ENCODE assay signal across 30 cellular contexts in genomic region chr2:121333231-121333630, GRCh38. TPM values are rescaled to one million over a fixed set of nuclear protein-coding genes. Genes with fewer than 3 reads are reported as not detected.
"Had no signal": no experiment of that assay in that cellular context is flagged by ENCODE, and none has a peak within 500 bp of the region (broad histone marks: within the 10 kb centered on the region; RNA-seq: fewer than 3 reads in every experiment).

No MANE protein-coding gene starts in this region.

- H3K36me3 Mint-ChIP-seq: activated naive CD8-positive, alpha-beta T cell; immature natural killer cell had no signal

- H3K27ac Mint-ChIP-seq: activated CD4-positive, alpha-beta memory T cell treated with anti-CD3 and anti-CD28 coated beads, Interleukin-2, amount 10 ng/mL, durations not matched to agents 7 days and 5 days; activated CD4-positive, alpha-beta T cell treated with anti-CD3 and anti-CD28 coated beads, Interleukin-2, amount 10 ng/mL, durations not matched to agents 7 days and 5 days; activated naive CD8-positive, alpha-beta T cell; activated T-helper 2 cell treated with anti-CD3 and anti-CD28 coated beads, Interferon-gamma antibody, Interleukin-2, Interleukin-4, amounts not matched to agents 10 μg/mL and 5 μg/mL and 100 μg/mL, durations not matched to agents 14 hours and 24 hours and 36 hours; immature natural killer cell; T-helper 17 cell had no signal

- H3K9me3 ChIP-seq: body of pancreas, left lung, ovary, prostate gland, tibial nerve had no signal

- H3K27ac ChIP-seq: body of pancreas, left lung, ovary, prostate gland, tibial nerve had no signal

- ATAC-seq: body of pancreas; effector memory CD8-positive, alpha-beta T cell; left lung; sciatic nerve; T-helper 17 cell had no signal

- H3K4me1 ChIP-seq: prostate gland, tibial nerve had no signal

- H3K36me3 ChIP-seq: ovary, prostate gland had no signal

- H3K9me3 Mint-ChIP-seq: activated CD4-positive, alpha-beta memory T cell treated with anti-CD3 and anti-CD28 coated beads, Interleukin-2, amount 10 ng/mL, durations not matched to agents 7 days and 5 days; activated CD4-positive, alpha-beta T cell treated with anti-CD3 and anti-CD28 coated beads, Interleukin-2, amount 10 ng/mL, durations not matched to agents 7 days and 5 days; activated T-helper 2 cell treated with anti-CD3 and anti-CD28 coated beads, Interferon-gamma antibody, Interleukin-2, Interleukin-4, amounts not matched to agents 10 μg/mL and 5 μg/mL and 100 μg/mL, durations not matched to agents 14 hours and 24 hours and 36 hours; effector memory CD8-positive, alpha-beta T cell; immature natural killer cell; nephron had no signal

- H3K4me3 ChIP-seq: body of pancreas, left lung, lung, ovary, prostate gland, tibial nerve had no signal

- H3K4me1 Mint-ChIP-seq: immature natural killer cell, nephron had no signal

- DNase-seq: activated CD4-positive, alpha-beta memory T cell treated with anti-CD3 and anti-CD28 coated beads, Interleukin-2, amount 10 ng/mL, durations not matched to agents 7 days and 5 days; activated CD4-positive, alpha-beta T cell treated with anti-CD3 and anti-CD28 coated beads, Interleukin-2, amount 10 ng/mL, durations not matched to agents 7 days and 5 days; activated CD4-positive, CD25-positive, alpha-beta regulatory T cell treated with anti-CD3 and anti-CD28 coated beads, Interleukin-2, amount 50 U/mL, for 72 hours; activated naive CD4-positive, alpha-beta T cell treated with Interleukin-2 at 50 U/mL for 16 hours; activated T-cell treated with anti-CD3 and anti-CD28 coated beads, Interleukin-2, amount 50 U/mL, for 48 hours; anterior cingulate cortex; body of pancreas; cortex of kidney; effector memory CD8-positive, alpha-beta T cell; foreskin fibroblast; hypothalamus; immature natural killer cell; left lung; mesendoderm; ovary; retina; small intestine; stimulated activated CD4-positive, alpha-beta T cell treated with anti-CD3 and anti-CD28 coated beads, Interleukin-1b, Interleukin-23, amount 100 ng/mL, for 48 hours; stimulated activated CD4-positive, alpha-beta T cell treated with anti-CD3 and anti-CD28 coated beads, Interleukin-4, amount 100 ng/mL, for 4 hours; stimulated activated naive CD4-positive, alpha-beta T cell; T-helper 17 cell; T1000 had no signal

- H3K27me3 ChIP-seq: body of pancreas, left lung, ovary, tibial nerve had no signal

- H3K27me3 Mint-ChIP-seq: activated CD4-positive, alpha-beta T cell treated with anti-CD3 and anti-CD28 coated beads, Interleukin-2, amount 10 ng/mL, durations not matched to agents 7 days and 5 days; activated naive CD8-positive, alpha-beta T cell had no signal

- H3K4me3 Mint-ChIP-seq: activated CD4-positive, alpha-beta memory T cell treated with anti-CD3 and anti-CD28 coated beads, Interleukin-2, amount 10 ng/mL, durations not matched to agents 7 days and 5 days; activated CD4-positive, alpha-beta T cell treated with anti-CD3 and anti-CD28 coated beads, Interleukin-2, amount 10 ng/mL, durations not matched to agents 7 days and 5 days; activated naive CD8-positive, alpha-beta T cell; immature natural killer cell; nephron; T-helper 17 cell had no signal

RNA-seq across cellular contexts. Expression of gene TFCP2L1, which starts 48.2 kb away (rescaled TPM):
- total RNA-seq: activated T-helper 2 cell treated with anti-CD3 and anti-CD28 coated beads, Interferon-gamma antibody, Interleukin-2, Interleukin-4, amounts not matched to agents 10 μg/mL and 5 μg/mL and 100 μg/mL, durations not matched to agents 14 hours and 24 hours and 36 hours; endothelial cell of umbilical vein had no signal
- polyA plus RNA-seq: endothelial cell of umbilical vein had no signal
